In the genomic region with DNA sequence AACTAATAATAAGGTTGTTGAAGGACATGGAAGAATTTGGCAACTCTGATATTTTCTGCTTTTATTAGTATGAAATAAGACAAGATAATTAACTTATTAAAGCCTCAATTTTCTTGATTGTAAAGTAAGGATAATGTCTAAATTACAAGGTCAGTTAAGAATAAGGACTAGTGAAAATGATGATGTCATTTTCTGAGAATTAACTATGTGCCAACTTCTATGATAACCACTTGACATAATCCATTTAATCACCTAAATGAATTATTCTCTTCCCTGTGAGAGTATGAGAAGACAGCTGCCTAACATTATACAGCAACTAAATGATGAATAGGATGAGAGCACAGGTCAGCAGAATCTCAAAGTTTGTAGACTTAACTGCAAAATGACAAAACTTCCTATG, we compare ENCODE assay signal across 25 cellular contexts.
"Had no signal": no experiment of that assay in that cellular context is flagged by ENCODE, and none has a peak within 500 bp of the region (broad histone marks: within the 10 kb centered on the region; RNA-seq: fewer than 3 reads in every experiment).

No MANE protein-coding gene starts in this region.

- FAIRE-seq: HTR-8/SVneo had no signal

- H3K27ac ChIP-seq: HL-60, RWPE1 had no signal

- H3K36me3 ChIP-seq: MG63 had no signal

- H3K27me3 ChIP-seq: MG63 had no signal

- ATAC-seq: Panc1, PC-3 had no signal

- DNase-seq: Karpas-422; KG1; MG63; NCI-H1092; NCI-H1105 treated with DMSO at 0.1 percent for 48 hours; NCI-H1417 treated with DMSO at 0.1 percent for 48 hours; NCI-H146; NCI-H1694 treated with DMSO at 0.1 percent for 48 hours; NCI-H1930; NCI-H2081; NCI-H2107; NCI-H2171 treated with DMSO at 0.1 percent for 48 hours; NCI-H345; NCI-H446 treated with DMSO at 0.1 percent for 48 hours; NCI-H510A treated with DMSO at 0.1 percent for 48 hours; NCI-H69; NCI-H774; NK-92 treated with Interleukin-12 subunit alpha and Interleukin-12 subunit beta, amount 100 ng/mL, for 24 hours; PC-3; SHP77; T-helper 2 cell had no signal

- H3K4me3 ChIP-seq: MG63 had no signal

- H3K9me3 ChIP-seq: MG63 had no signal
